24 cellular contexts compared by ENCODE assay signal in genomic region chr2:224995419-224995818, GRCh38. TPM values are rescaled to one million over a fixed set of nuclear protein-coding genes. Genes with fewer than 3 reads are reported as not detected.
DNase-seq lines count a peak whose midpoint lies in the region; ATAC-seq and TF ChIP-seq lines count a peak whose summit lies in the region.
"Had no signal": no experiment of that assay in that cellular context is flagged by ENCODE, and none has a peak within 500 bp of the region (broad histone marks: within the 10 kb centered on the region; RNA-seq: fewer than 3 reads in every experiment).

No MANE protein-coding gene starts in this region.

- H2AFZ ChIP-seq in osteoblast (ENCODE audit: low read length) = no peak overlapping the region

- H3K36me3 Mint-ChIP-seq in activated CD8-positive, alpha-beta T cell treated with anti-CD3 and anti-CD28 coated beads, Interleukin-2, amount 10 ng/mL, durations not matched to agents 7 days and 5 days (ENCODE audit: low read depth) = peaks cover 81% of the 10 kb centered on the region
- H3K36me3 Mint-ChIP-seq in activated CD8-positive, alpha-beta T cell treated with anti-CD3 and anti-CD28 coated beads for 36 hours (ENCODE audit: low read depth) = peaks cover 55% of the 10 kb centered on the region
- H3K36me3 Mint-ChIP-seq in natural killer cell treated with Interleukin-12 subunit alpha and Interleukin-12 subunit beta and Interleukin-15 and Interleukin-18, amount 100 ng/mL, for 72 hours = peaks cover 24% of the 10 kb centered on the region
- peaks cover 7% of the 10 kb centered on the region for H3K36me3 Mint-ChIP-seq in natural killer cell
- peaks cover 7% of the 10 kb centered on the region for H3K36me3 Mint-ChIP-seq in effector memory CD8-positive, alpha-beta T cell (ENCODE audit: insufficient read depth)

- intact Hi-C loops in activated CD8-positive, alpha-beta T cell treated with anti-CD3 and anti-CD28 coated beads for 36 hours (cut with micrococcal nuclease) = no loop called here
- intact Hi-C loops in natural killer cell (cut with micrococcal nuclease) = no loop called here
- intact Hi-C loops in lower lobe of right lung (cut with DNase I) = no loop called here

- H3K27me3 Mint-ChIP-seq in activated CD8-positive, alpha-beta T cell treated with anti-CD3 and anti-CD28 coated beads, Interleukin-2, amount 10 ng/mL, durations not matched to agents 7 days and 5 days (ENCODE audit: low read depth) = no peaks in the 10 kb centered on the region
- no peaks in the 10 kb centered on the region for H3K27me3 Mint-ChIP-seq in activated CD8-positive, alpha-beta T cell treated with anti-CD3 and anti-CD28 coated beads for 36 hours
- H3K27me3 Mint-ChIP-seq in natural killer cell treated with Interleukin-12 subunit alpha and Interleukin-12 subunit beta and Interleukin-15 and Interleukin-18, amount 100 ng/mL, for 72 hours = no peaks in the 10 kb centered on the region
- H3K27me3 Mint-ChIP-seq in natural killer cell (ENCODE audit: low read depth in 2 of 2) = no peaks in the 10 kb centered on the region
- H3K27me3 Mint-ChIP-seq in effector memory CD8-positive, alpha-beta T cell = no peaks in the 10 kb centered on the region
- H3K27me3 Mint-ChIP-seq: CD4-positive, alpha-beta T cell; CD8-positive, alpha-beta memory T cell had no signal

- no peak for TF ChIP-seq CTCF in activated CD8-positive, alpha-beta T cell treated with anti-CD3 and anti-CD28 coated beads for 36 hours (IDR thresholded peaks at IDR 0.05)
- TF ChIP-seq CTCF in natural killer cell (IDR thresholded peaks at IDR 0.05) (no peak), osteoblast (IDR thresholded peaks at IDR 0.05; ENCODE audit: extremely low read depth, low read depth, low read length) (no peak), lower lobe of right lung (IDR thresholded peaks at IDR 0.05) (no peak)

- ATAC-seq in activated CD8-positive, alpha-beta T cell treated with anti-CD3 and anti-CD28 coated beads, Interleukin-2, amount 10 ng/mL, durations not matched to agents 7 days and 5 days = no peak
- no peak for ATAC-seq in activated CD8-positive, alpha-beta T cell treated with anti-CD3 and anti-CD28 coated beads for 36 hours
- ATAC-seq in natural killer cell treated with Interleukin-12 subunit alpha and Interleukin-12 subunit beta and Interleukin-15 and Interleukin-18, amount 100 ng/mL, for 72 hours = no peak
- ATAC-seq in natural killer cell (no peak), lower lobe of right lung (no peak)
- ATAC-seq in effector memory CD8-positive, alpha-beta T cell (replicated peaks) = no peak
- ATAC-seq: A549, GM12878 had no signal

- no peak overlapping the region for H3K4me2 ChIP-seq in osteoblast (ENCODE audit: insufficient read depth, low read length)
- H3K4me2 ChIP-seq: A549; BLaER1 treated with 17β-estradiol and CSF1 and Interleukin-3, amounts not matched to agents 10 nM and 100 nM had no signal

- no peak overlapping the region for H3K4me3 ChIP-seq in osteoblast (ENCODE audit: insufficient read depth, low read length)
- no peak overlapping the region for H3K4me3 ChIP-seq in lower lobe of right lung
- H3K4me3 ChIP-seq: A549; BLaER1 treated with 17β-estradiol and CSF1 and Interleukin-3, amounts not matched to agents 10 nM and 100 nM; GM12878 had no signal

- CTCF ChIA-PET in activated CD8-positive, alpha-beta T cell treated with anti-CD3 and anti-CD28 coated beads, Interleukin-2, amount 10 ng/mL, durations not matched to agents 7 days and 5 days (lab: Charles Lee) = no interaction called here
- CTCF ChIA-PET in activated CD8-positive, alpha-beta T cell treated with anti-CD3 and anti-CD28 coated beads for 36 hours (lab: Charles Lee) = interaction anchor here (1.5 to 4.0 kb wide), 2 partner anchors 8 to 68 kb away, joined by 3 to 31 read pairs; no protein-coding TSS in a partner anchor

- H3K27me3 ChIP-seq in osteoblast (ENCODE audit: insufficient read depth, low read length) (no peaks in the 10 kb centered on the region), lower lobe of right lung (ENCODE audit: low read depth) (no peaks in the 10 kb centered on the region)
- H3K27me3 ChIP-seq: BLaER1 treated with 17β-estradiol and CSF1 and Interleukin-3, amounts not matched to agents 10 nM and 100 nM had no signal

- H3K4me1 ChIP-seq in osteoblast (ENCODE audit: insufficient read depth, low read length) (peaks cover 19% of the 10 kb centered on the region), lower lobe of right lung (peaks cover 4% of the 10 kb centered on the region)
- H3K4me1 ChIP-seq: BE2C had no signal

- peaks cover 74% of the 10 kb centered on the region for H3K4me1 Mint-ChIP-seq in activated CD8-positive, alpha-beta T cell treated with anti-CD3 and anti-CD28 coated beads, Interleukin-2, amount 10 ng/mL, durations not matched to agents 7 days and 5 days (ENCODE audit: low read depth)
- peaks cover 70% of the 10 kb centered on the region for H3K4me1 Mint-ChIP-seq in activated CD8-positive, alpha-beta T cell treated with anti-CD3 and anti-CD28 coated beads for 36 hours (ENCODE audit: low read depth)
- peaks cover 82 to 86% of the 10 kb centered on the region in 2 donors for H3K4me1 Mint-ChIP-seq in natural killer cell treated with Interleukin-12 subunit alpha and Interleukin-12 subunit beta and Interleukin-15 and Interleukin-18, amount 100 ng/mL, for 72 hours (ENCODE audit: low read depth in 2 of 2)
- H3K4me1 Mint-ChIP-seq in natural killer cell = peaks cover 88 to 92% of the 10 kb centered on the region in 2 donors
- H3K4me1 Mint-ChIP-seq in effector memory CD8-positive, alpha-beta T cell (ENCODE audit: low read depth in 2 of 2) = peaks cover 35 to 77% of the 10 kb centered on the region in 2 donors

- POLR2A ChIA-PET in activated CD8-positive, alpha-beta T cell treated with anti-CD3 and anti-CD28 coated beads, Interleukin-2, amount 10 ng/mL, durations not matched to agents 7 days and 5 days (lab: Charles Lee) = no interaction called here
- POLR2A ChIA-PET in activated CD8-positive, alpha-beta T cell treated with anti-CD3 and anti-CD28 coated beads for 36 hours (lab: Charles Lee) = no interaction called here

- peak overlapping the region; percentile 18 for H3K27ac Mint-ChIP-seq in activated CD8-positive, alpha-beta T cell treated with anti-CD3 and anti-CD28 coated beads, Interleukin-2, amount 10 ng/mL, durations not matched to agents 7 days and 5 days
- H3K27ac Mint-ChIP-seq in activated CD8-positive, alpha-beta T cell treated with anti-CD3 and anti-CD28 coated beads for 36 hours = no peak overlapping the region
- H3K27ac Mint-ChIP-seq in natural killer cell treated with Interleukin-12 subunit alpha and Interleukin-12 subunit beta and Interleukin-15 and Interleukin-18, amount 100 ng/mL, for 72 hours = peak overlapping the region; percentile 14 to 86
- peak overlapping the region in 1 of 2 donors; percentile 75 for H3K27ac Mint-ChIP-seq in natural killer cell
- H3K27ac Mint-ChIP-seq in effector memory CD8-positive, alpha-beta T cell = peak overlapping the region; percentile 56 to 70

- no peak overlapping the region for H3K4me3 Mint-ChIP-seq in activated CD8-positive, alpha-beta T cell treated with anti-CD3 and anti-CD28 coated beads, Interleukin-2, amount 10 ng/mL, durations not matched to agents 7 days and 5 days
- H3K4me3 Mint-ChIP-seq in activated CD8-positive, alpha-beta T cell treated with anti-CD3 and anti-CD28 coated beads for 36 hours = no peak overlapping the region
- H3K4me3 Mint-ChIP-seq in natural killer cell treated with Interleukin-12 subunit alpha and Interleukin-12 subunit beta and Interleukin-15 and Interleukin-18, amount 100 ng/mL, for 72 hours = no peak overlapping the region
- no peak overlapping the region for H3K4me3 Mint-ChIP-seq in natural killer cell
- no peak overlapping the region for H3K4me3 Mint-ChIP-seq in effector memory CD8-positive, alpha-beta T cell
- H3K4me3 Mint-ChIP-seq: CD14-positive monocyte; CD4-positive, alpha-beta T cell; CD8-positive, alpha-beta memory T cell had no signal

- no peaks in the 10 kb centered on the region for H3K9me3 ChIP-seq in osteoblast (ENCODE audit: low read depth, low read length)
- no peaks in the 10 kb centered on the region for H3K9me3 ChIP-seq in lower lobe of right lung
- H3K9me3 ChIP-seq: A549, BE2C had no signal

- no peak for DNase-seq in activated CD8-positive, alpha-beta T cell treated with anti-CD3 and anti-CD28 coated beads, Interleukin-2, amount 10 ng/mL, durations not matched to agents 7 days and 5 days
- no peak for DNase-seq in activated CD8-positive, alpha-beta T cell treated with anti-CD3 and anti-CD28 coated beads for 36 hours
- no peak for DNase-seq in natural killer cell treated with Interleukin-12 subunit alpha and Interleukin-12 subunit beta and Interleukin-15 and Interleukin-18, amount 100 ng/mL, for 72 hours (ENCODE audit: low spot score)
- DNase-seq in natural killer cell (no peak), osteoblast (ENCODE audit: insufficient read length, low spot score, missing footprints) (peak; percentile 32), lower lobe of right lung (no peak), cortex of kidney (lab: John Stamatoyannopoulos, UW) (no peak)
- DNase-seq in effector memory CD8-positive, alpha-beta T cell = no peak
- DNase-seq: 8988T; ACHN; AML-193; BE2C; CD4-positive, alpha-beta T cell; CD8-positive, alpha-beta memory T cell; DMS 273 treated with DMSO at 0.1 percent for 48 hours; DMS79; EL; GDM1; H7; HCEC 1CT had no signal

- H3K79me2 ChIP-seq in osteoblast (ENCODE audit: insufficient read depth, low read length) = peaks cover 100% of the 10 kb centered on the region

- H3K36me3 ChIP-seq in osteoblast (ENCODE audit: insufficient read depth, low read length) = peaks cover 23% of the 10 kb centered on the region
- H3K36me3 ChIP-seq in lower lobe of right lung = no peaks in the 10 kb centered on the region
- H3K36me3 ChIP-seq: BE2C had no signal

- H3K27ac ChIP-seq in osteoblast (ENCODE audit: low read depth, low read length) (no peak overlapping the region), lower lobe of right lung (no peak overlapping the region)
- H3K27ac ChIP-seq: A549; BLaER1 treated with 17β-estradiol and CSF1 and Interleukin-3, amounts not matched to agents 10 nM and 100 nM had no signal

- no peaks in the 10 kb centered on the region for H3K9me3 Mint-ChIP-seq in activated CD8-positive, alpha-beta T cell treated with anti-CD3 and anti-CD28 coated beads, Interleukin-2, amount 10 ng/mL, durations not matched to agents 7 days and 5 days (ENCODE audit: insufficient read depth)
- no peaks in the 10 kb centered on the region for H3K9me3 Mint-ChIP-seq in activated CD8-positive, alpha-beta T cell treated with anti-CD3 and anti-CD28 coated beads for 36 hours
- H3K9me3 Mint-ChIP-seq in natural killer cell treated with Interleukin-12 subunit alpha and Interleukin-12 subunit beta and Interleukin-15 and Interleukin-18, amount 100 ng/mL, for 72 hours = no peaks in the 10 kb centered on the region
- no peaks in the 10 kb centered on the region for H3K9me3 Mint-ChIP-seq in natural killer cell
- no peaks in the 10 kb centered on the region for H3K9me3 Mint-ChIP-seq in effector memory CD8-positive, alpha-beta T cell
- H3K9me3 Mint-ChIP-seq: CD14-positive monocyte; CD4-positive, alpha-beta T cell; CD8-positive, alpha-beta memory T cell had no signal

- peaks cover 27% of the 10 kb centered on the region for H4K20me1 ChIP-seq in osteoblast (ENCODE audit: insufficient read depth, low read length)

RNA-seq across cellular contexts. Expression of gene DOCK10, which starts 46.8 kb away (rescaled TPM):
- 100 to 1,000 TPM; 343 to 344 TPM for total RNA-seq in activated CD8-positive, alpha-beta T cell treated with anti-CD3 and anti-CD28 coated beads, Interleukin-2, amount 10 ng/mL, durations not matched to agents 7 days and 5 days
- 100 to 1,000 TPM; 191 to 198 TPM for total RNA-seq in activated CD8-positive, alpha-beta T cell treated with anti-CD3 and anti-CD28 coated beads for 36 hours
- 100 to 1,000 TPM; 334 to 378 TPM for total RNA-seq in natural killer cell treated with Interleukin-12 subunit alpha and Interleukin-12 subunit beta and Interleukin-15 and Interleukin-18, amount 100 ng/mL, for 72 hours
- total RNA-seq in natural killer cell (100 to 1,000 TPM; 181 to 213 (median 182) TPM), osteoblast (33.3 and 38.3 TPM in 2 replicates), lower lobe of right lung (52.3 TPM)
